Comparison of ENCODE assay signal across 18 cellular contexts in genomic region chr5:154535535-154535934, GRCh38. TPM values are rescaled to one million over a fixed set of nuclear protein-coding genes. Genes with fewer than 3 reads are reported as not detected.
"Had no signal": no experiment of that assay in that cellular context is flagged by ENCODE, and none has a peak within 500 bp of the region (broad histone marks: within the 10 kb centered on the region; RNA-seq: fewer than 3 reads in every experiment).

No MANE protein-coding gene starts in this region.

- DNase-seq: KBM-7, NCI-H1092, NCI-H2029, NCI-H2081 treated with DMSO at 0.1 percent for 48 hours, NCI-H2171, NCI-H226, NCI-H446, NCI-H510A, NCI-H524 treated with DMSO at 0.1 percent for 48 hours, NCI-H69, NCI-H774, SHP77 had no signal

- ATAC-seq: SK-N-SH treated with all-trans-retinoic acid at 6 μM for 48 hours had no signal

- H3K27ac ChIP-seq: RWPE1 had no signal

RNA-seq across cellular contexts. Expression of gene HAND1, which starts 57.5 kb away (rescaled TPM):
- total RNA-seq: HT-29, LHCN-M2, MCF 10A, SK-MEL-5 had no signal
